Comparison of ENCODE assay signal across 30 cellular contexts in the genomic region with DNA sequence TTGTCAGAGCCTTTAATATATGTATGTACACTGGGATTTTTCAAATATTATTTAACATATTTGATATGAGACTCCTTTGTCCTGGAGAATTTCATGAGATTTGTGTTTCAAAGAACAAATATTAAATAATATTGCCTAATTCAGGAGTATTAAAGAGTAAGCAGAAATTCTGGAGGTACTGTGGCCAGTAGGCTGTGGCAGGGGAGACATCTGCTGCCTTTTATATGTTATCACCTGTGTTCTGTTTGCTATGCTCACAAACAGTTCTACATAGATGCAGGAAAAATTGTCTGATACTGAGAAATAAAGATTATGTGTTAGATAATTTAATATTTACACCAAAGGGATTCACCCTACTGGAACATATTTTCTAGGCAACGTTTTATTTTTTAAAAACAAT.
"Had no signal": no experiment of that assay in that cellular context is flagged by ENCODE, and none has a peak within 500 bp of the region (broad histone marks: within the 10 kb centered on the region; RNA-seq: fewer than 3 reads in every experiment).

No MANE protein-coding gene starts in this region.

- H3K27ac ChIP-seq: adrenal gland, body of pancreas, esophagus muscularis mucosa, gastroesophageal sphincter had no signal

- DNase-seq: activated CD4-positive, alpha-beta memory T cell treated with anti-CD3 and anti-CD28 coated beads for 36 hours; activated CD4-positive, alpha-beta T cell treated with anti-CD3 and anti-CD28 coated beads for 36 hours; activated CD4-positive, alpha-beta T cell treated with anti-CD3 and anti-CD28 coated beads, Interleukin-2, amount 10 ng/mL, durations not matched to agents 24 days and 14 days; activated CD4-positive, CD25-positive, alpha-beta regulatory T cell; activated CD4-positive, CD25-positive, alpha-beta regulatory T cell treated with anti-CD3 and anti-CD28 coated beads, Interleukin-2, amount 50 U/mL, for 72 hours; activated CD8-positive, alpha-beta memory T cell treated with anti-CD3 and anti-CD28 coated beads, Interleukin-2, amount 10 ng/mL, durations not matched to agents 7 days and 5 days; activated CD8-positive, alpha-beta memory T cell treated with anti-CD3 and anti-CD28 coated beads, Interleukin-2, amount 50 U/mL, for 4 hours; activated CD8-positive, alpha-beta T cell treated with anti-CD3 and anti-CD28 coated beads, Interleukin-2, amount 10 ng/mL, durations not matched to agents 7 days and 5 days; activated effector memory CD4-positive, alpha-beta T cell treated with anti-CD3 and anti-CD28 coated beads, Interleukin-2, amount 50 U/mL, for 16 hours; activated naive CD4-positive, alpha-beta T cell treated with anti-CD3 and anti-CD28 coated beads for 36 hours; activated naive CD8-positive, alpha-beta T cell treated with anti-CD3 and anti-CD28 coated beads for 36 hours; activated naive CD8-positive, alpha-beta T cell treated with anti-CD3 and anti-CD28 coated beads, Interleukin-2, amount 50 U/mL, for 24 hours; activated T-cell treated with anti-CD3 and anti-CD28 coated beads, Interleukin-2, amount 50 U/mL, for 1 hour; activated T-cell treated with anti-CD3 and anti-CD28 coated beads, Interleukin-2, amount 50 U/mL, for 48 hours; adrenal gland; amygdala; aorta; body of pancreas; caudate nucleus; cortex of kidney; dermis blood vessel endothelial cell; effector CD4-positive, alpha-beta T cell; effector memory CD8-positive, alpha-beta T cell; erythroblast; foreskin melanocyte; head of caudate nucleus; hippocampal formation had no signal

- FAIRE-seq: colon had no signal
